16 cellular contexts compared by ENCODE assay signal in the genomic region with DNA sequence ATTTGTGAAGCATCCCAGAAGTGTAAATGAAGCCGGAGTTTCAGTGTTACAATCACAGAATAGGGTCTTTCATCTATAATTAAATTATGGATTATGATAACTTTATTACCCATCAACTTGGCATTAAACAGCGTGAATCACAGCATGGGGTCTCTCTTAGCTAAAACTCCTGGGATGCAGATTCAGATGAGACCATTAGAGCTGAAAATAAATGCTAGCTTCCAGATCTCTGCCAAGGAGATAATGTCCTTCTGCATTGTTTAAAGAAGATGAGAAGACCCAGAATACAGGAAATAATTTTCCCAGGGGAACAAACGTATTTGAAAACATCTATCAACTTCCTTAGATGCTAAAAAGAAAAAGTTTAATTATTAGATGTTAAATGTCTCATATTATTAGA.
DNase-seq lines count a peak whose midpoint lies in the region; ATAC-seq and TF ChIP-seq lines count a peak whose summit lies in the region.
"Had no signal": no experiment of that assay in that cellular context is flagged by ENCODE, and none has a peak within 500 bp of the region (broad histone marks: within the 10 kb centered on the region; RNA-seq: fewer than 3 reads in every experiment).

No MANE protein-coding gene starts in this region.

- H3K4me3 ChIP-seq in SK-N-SH (ENCODE audit: low read depth in 2 of 2, low read length in 1 of 2) = no peak overlapping the region
- peak overlapping the region; percentile 42 for H3K4me3 ChIP-seq in SK-N-MC
- no peak overlapping the region for H3K4me3 ChIP-seq in left lung
- H3K4me3 ChIP-seq: A549, HAP-1 had no signal

- no peaks in the 10 kb centered on the region for H3K79me2 ChIP-seq in SK-N-SH (ENCODE audit: insufficient read depth)

- no peaks in the 10 kb centered on the region for H4K20me1 ChIP-seq in SK-N-SH (ENCODE audit: insufficient read depth)

- no peaks in the 10 kb centered on the region for H3K27me3 ChIP-seq in SK-N-SH (ENCODE audit: insufficient read depth)
- H3K27me3 ChIP-seq in left lung = no peaks in the 10 kb centered on the region

- no peaks in the 10 kb centered on the region for H3K9me3 ChIP-seq in SK-N-SH
- H3K9me3 ChIP-seq in SK-N-MC (ENCODE audit: low read depth, low read length) = no peaks in the 10 kb centered on the region
- H3K9me3 ChIP-seq in left lung = peaks cover 0 to 11% of the 10 kb centered on the region in 2 donors
- H3K9me3 ChIP-seq: A549, HAP-1 had no signal

- POLR2A ChIA-PET in SK-N-SH (lab: Yijun Ruan, JAX) = no interaction called here

- peaks cover 0 to 3% of the 10 kb centered on the region in 2 experiments; a peak in 2 of 4 replicates for H3K4me1 ChIP-seq in SK-N-SH (ENCODE audit: control insufficient read depth in 1 of 2, insufficient read depth in 2 of 2, low read depth in 1 of 2, low read length in 1 of 2)
- H3K4me1 ChIP-seq in left lung = no peaks in the 10 kb centered on the region
- H3K4me1 ChIP-seq: A549, HAP-1 had no signal

- TF ChIP-seq EP300 in SK-N-SH (IDR thresholded peaks at IDR 0.05; ENCODE audit: borderline replicate concordance in 1 of 2, low read depth in 1 of 2, low read length in 1 of 2) = no peak

- H3K4me2 ChIP-seq in SK-N-SH = no peak overlapping the region
- H3K4me2 ChIP-seq: A549 had no signal

- DNase-seq in SK-N-SH (no peak), NCI-H1092 treated with DMSO at 0.1 percent for 48 hours (lab: John Stamatoyannopoulos, UW) (peak; percentile 24), SK-N-MC (ENCODE audit: low read depth, low spot score) (peak; percentile 73), left lung (no peak), NAMALWA (ENCODE audit: low spot score) (no peak), NOMO-1 treated with dmso at 0.1 percent for 144 hours (lab: John Stamatoyannopoulos, UW; ENCODE audit: unreplicated experiment) (no peak)
- DNase-seq: 8988T; C1 segment of cervical spinal cord; Calu3; CD4-positive, alpha-beta memory T cell; COR-L47; DND-41; GOT3 had no signal

- no peak overlapping the region for H2AFZ ChIP-seq in SK-N-SH (ENCODE audit: low read depth)

- TF ChIP-seq CTCF in SK-N-SH (IDR thresholded peaks at IDR 0.05) (no peak), left lung (IDR thresholded peaks at IDR 0.05) (no peak)

- no peaks in the 10 kb centered on the region for H3K9me2 ChIP-seq in SK-N-SH

- no peaks in the 10 kb centered on the region for H3F3A ChIP-seq in SK-N-SH (replicated peaks; ENCODE audit: insufficient read depth)

- H3K27ac ChIP-seq in SK-N-SH (ENCODE audit: low read depth in 2 of 2, low read length in 1 of 2) = no peak overlapping the region
- H3K27ac ChIP-seq in SK-N-MC = no peak overlapping the region
- no peak overlapping the region for H3K27ac ChIP-seq in left lung
- H3K27ac ChIP-seq: A549 had no signal

- WGBS in SK-N-SH (ENCODE audit: low lambda C conversion rate) = 28% methylated on average over 3 of the region's 3 CpGs

- H3K36me3 ChIP-seq in SK-N-SH (replicated peaks in 1 of 2; ENCODE audit: control insufficient read depth in 1 of 2, insufficient read depth in 2 of 2, low read length in 1 of 2) (no peaks in the 10 kb centered on the region), SK-N-MC (ENCODE audit: insufficient read depth, low read length) (no peaks in the 10 kb centered on the region), left lung (no peaks in the 10 kb centered on the region)
- H3K36me3 ChIP-seq: HAP-1 had no signal

- no peak for TF ChIP-seq RAD21 in SK-N-SH (IDR thresholded peaks at IDR 0.05; ENCODE audit: low read length)

- intact Hi-C loops in left lung (cut with DNase I) = no loop called here

- CTCF ChIA-PET in SK-N-SH (lab: Yijun Ruan, JAX) = no interaction called here

- ATAC-seq in SK-N-SH treated with all-trans-retinoic acid at 6 μM for 48 hours (no peak), left lung (no peak)
- ATAC-seq: A549 had no signal

- no peak overlapping the region for H3K9ac ChIP-seq in SK-N-SH
- H3K9ac ChIP-seq in SK-N-MC (ENCODE audit: insufficient read length) = no peak overlapping the region

TF ChIP-seq in SK-N-SH treated with all-trans-retinoic acid at 6 μM for 48 hours, 23 proteins besides CTCF, POLR2A, EP300 and RAD21:
- TF ChIP-seq ISL1 (CRISPR knock-in tag; IDR thresholded peaks at IDR 0.05) (peak; percentile 92), ZNF565 (CRISPR knock-in tag; conservative IDR thresholded peaks at IDR 0.05; ENCODE audit: low read depth) (no peak), TCF4 (CRISPR knock-in tag; IDR thresholded peaks at IDR 0.05; ENCODE audit: borderline replicate concordance) (peak; percentile 38; the same call in 1 of the 2 replicates)
TF ChIP-seq in SK-N-SH treated with all-trans-retinoic acid at 6 μM for 48 hours: peak in this region for 2.

TF ChIP-seq in SK-N-SH, 30 proteins besides CTCF, POLR2A, EP300 and RAD21 (continues in another document):
- TF ChIP-seq CHD2 (IDR thresholded peaks at IDR 0.05; ENCODE audit: low read length, partially characterized antibody) (no peak), SIN3A (IDR thresholded peaks at IDR 0.05; ENCODE audit: borderline replicate concordance, low read depth, low read length) (no peak), MEF2A (IDR thresholded peaks at IDR 0.05; ENCODE audit: borderline replicate concordance, low read depth) (no peak), NFIC (IDR thresholded peaks at IDR 0.05; ENCODE audit: borderline replicate concordance) (no peak), GABPA (IDR thresholded peaks at IDR 0.05; ENCODE audit: low read depth) (no peak), TCF12 (IDR thresholded peaks at IDR 0.05) (no peak), POLR2AphosphoS5 (IDR thresholded peaks at IDR 0.05; ENCODE audit: low read depth, low read length) (no peak), FOSL2 (IDR thresholded peaks at IDR 0.05; ENCODE audit: borderline replicate concordance, low read depth) (no peak), ELF1 (IDR thresholded peaks at IDR 0.05) (no peak), YY1 (IDR thresholded peaks at IDR 0.05; ENCODE audit: low read depth) (no peak)
- TF ChIP-seq, protein P1, sequence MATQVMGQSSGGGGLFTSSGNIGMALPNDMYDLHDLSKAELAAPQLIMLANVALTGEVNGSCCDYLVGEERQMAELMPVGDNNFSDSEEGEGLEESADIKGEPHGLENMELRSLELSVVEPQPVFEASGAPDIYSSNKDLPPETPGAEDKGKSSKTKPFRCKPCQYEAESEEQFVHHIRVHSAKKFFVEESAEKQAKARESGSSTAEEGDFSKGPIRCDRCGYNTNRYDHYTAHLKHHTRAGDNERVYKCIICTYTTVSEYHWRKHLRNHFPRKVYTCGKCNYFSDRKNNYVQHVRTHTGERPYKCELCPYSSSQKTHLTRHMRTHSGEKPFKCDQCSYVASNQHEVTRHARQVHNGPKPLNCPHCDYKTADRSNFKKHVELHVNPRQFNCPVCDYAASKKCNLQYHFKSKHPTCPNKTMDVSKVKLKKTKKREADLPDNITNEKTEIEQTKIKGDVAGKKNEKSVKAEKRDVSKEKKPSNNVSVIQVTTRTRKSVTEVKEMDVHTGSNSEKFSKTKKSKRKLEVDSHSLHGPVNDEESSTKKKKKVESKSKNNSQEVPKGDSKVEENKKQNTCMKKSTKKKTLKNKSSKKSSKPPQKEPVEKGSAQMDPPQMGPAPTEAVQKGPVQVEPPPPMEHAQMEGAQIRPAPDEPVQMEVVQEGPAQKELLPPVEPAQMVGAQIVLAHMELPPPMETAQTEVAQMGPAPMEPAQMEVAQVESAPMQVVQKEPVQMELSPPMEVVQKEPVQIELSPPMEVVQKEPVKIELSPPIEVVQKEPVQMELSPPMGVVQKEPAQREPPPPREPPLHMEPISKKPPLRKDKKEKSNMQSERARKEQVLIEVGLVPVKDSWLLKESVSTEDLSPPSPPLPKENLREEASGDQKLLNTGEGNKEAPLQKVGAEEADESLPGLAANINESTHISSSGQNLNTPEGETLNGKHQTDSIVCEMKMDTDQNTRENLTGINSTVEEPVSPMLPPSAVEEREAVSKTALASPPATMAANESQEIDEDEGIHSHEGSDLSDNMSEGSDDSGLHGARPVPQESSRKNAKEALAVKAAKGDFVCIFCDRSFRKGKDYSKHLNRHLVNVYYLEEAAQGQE (IDR thresholded peaks at IDR 0.05; ENCODE audit: low read depth, low read length) = no peak
- TF ChIP-seq, protein P2, sequence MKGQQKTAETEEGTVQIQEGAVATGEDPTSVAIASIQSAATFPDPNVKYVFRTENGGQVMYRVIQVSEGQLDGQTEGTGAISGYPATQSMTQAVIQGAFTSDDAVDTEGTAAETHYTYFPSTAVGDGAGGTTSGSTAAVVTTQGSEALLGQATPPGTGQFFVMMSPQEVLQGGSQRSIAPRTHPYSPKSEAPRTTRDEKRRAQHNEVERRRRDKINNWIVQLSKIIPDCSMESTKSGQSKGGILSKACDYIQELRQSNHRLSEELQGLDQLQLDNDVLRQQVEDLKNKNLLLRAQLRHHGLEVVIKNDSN (IDR thresholded peaks at IDR 0.05; ENCODE audit: borderline replicate concordance, low read depth) = no peak
- TF ChIP-seq, protein P3, sequence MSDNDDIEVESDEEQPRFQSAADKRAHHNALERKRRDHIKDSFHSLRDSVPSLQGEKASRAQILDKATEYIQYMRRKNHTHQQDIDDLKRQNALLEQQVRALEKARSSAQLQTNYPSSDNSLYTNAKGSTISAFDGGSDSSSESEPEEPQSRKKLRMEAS (IDR thresholded peaks at IDR 0.05; ENCODE audit: low read depth) = no peak
- TF ChIP-seq, protein P4, sequence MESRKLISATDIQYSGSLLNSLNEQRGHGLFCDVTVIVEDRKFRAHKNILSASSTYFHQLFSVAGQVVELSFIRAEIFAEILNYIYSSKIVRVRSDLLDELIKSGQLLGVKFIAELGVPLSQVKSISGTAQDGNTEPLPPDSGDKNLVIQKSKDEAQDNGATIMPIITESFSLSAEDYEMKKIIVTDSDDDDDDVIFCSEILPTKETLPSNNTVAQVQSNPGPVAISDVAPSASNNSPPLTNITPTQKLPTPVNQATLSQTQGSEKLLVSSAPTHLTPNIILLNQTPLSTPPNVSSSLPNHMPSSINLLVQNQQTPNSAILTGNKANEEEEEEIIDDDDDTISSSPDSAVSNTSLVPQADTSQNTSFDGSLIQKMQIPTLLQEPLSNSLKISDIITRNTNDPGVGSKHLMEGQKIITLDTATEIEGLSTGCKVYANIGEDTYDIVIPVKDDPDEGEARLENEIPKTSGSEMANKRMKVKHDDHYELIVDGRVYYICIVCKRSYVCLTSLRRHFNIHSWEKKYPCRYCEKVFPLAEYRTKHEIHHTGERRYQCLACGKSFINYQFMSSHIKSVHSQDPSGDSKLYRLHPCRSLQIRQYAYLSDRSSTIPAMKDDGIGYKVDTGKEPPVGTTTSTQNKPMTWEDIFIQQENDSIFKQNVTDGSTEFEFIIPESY (IDR thresholded peaks at IDR 0.05; ENCODE audit: borderline replicate concordance, low read depth) = no peak

Comparison
In these comparisons a context has a peak if more than half of its experiments do, and no peak if none do; other contexts are left out.
1. DNase-seq: peak in NCI-H1092 treated with DMSO at 0.1 percent for 48 hours (single experiment) and SK-N-MC (single experiment); none in SK-N-SH (single experiment), left lung (0 of 2), NAMALWA (single experiment) and NOMO-1 treated with dmso at 0.1 percent for 144 hours (single experiment).